In the genomic region with DNA sequence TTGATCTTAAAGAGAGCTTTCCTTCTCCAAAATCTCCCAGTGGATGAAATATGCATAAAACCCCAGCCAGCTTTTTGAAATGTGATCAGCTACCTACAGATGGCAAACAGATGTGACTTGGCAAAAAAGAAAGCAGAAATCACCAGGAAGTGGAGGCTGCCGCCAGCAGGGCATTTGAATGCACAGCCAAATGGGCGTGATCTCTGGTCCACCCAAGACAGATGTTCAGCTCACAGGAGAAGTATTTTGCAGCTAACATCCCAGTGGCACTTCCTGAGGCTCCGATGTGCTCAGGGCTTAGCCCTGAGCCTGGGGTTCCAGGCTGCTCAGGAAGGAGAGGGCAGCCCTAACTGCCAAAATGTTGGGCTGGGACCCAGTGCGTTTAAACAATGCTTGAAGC, we compare ENCODE assay signal across 9 cellular contexts.
DNase-seq lines count a peak whose midpoint lies in the region; ATAC-seq and TF ChIP-seq lines count a peak whose summit lies in the region.
"Had no signal": no experiment of that assay in that cellular context is flagged by ENCODE, and none has a peak within 500 bp of the region (broad histone marks: within the 10 kb centered on the region; RNA-seq: fewer than 3 reads in every experiment).

No MANE protein-coding gene starts in this region.

- ATAC-seq in GM19351 (IDR thresholded peaks at IDR 0.05; ENCODE audit: unreplicated experiment) (peak; percentile 39), GM21367 (IDR thresholded peaks at IDR 0.05; ENCODE audit: unreplicated experiment) (no peak), HG03442 (IDR thresholded peaks at IDR 0.05; ENCODE audit: unreplicated experiment) (no peak)
- ATAC-seq: body of pancreas had no signal

- no peak overlapping the region for H3K9ac ChIP-seq in BLaER1

- DNase-seq in RWPE1 (ENCODE audit: low spot score): no peak
- peak; percentile 93 for DNase-seq in fibroblast of the aortic adventitia (ENCODE audit: low read depth)
- DNase-seq in Ammon's horn (ENCODE audit: low spot score): no peak
- DNase-seq in 8988T: no peak
- DNase-seq: body of pancreas had no signal

- H4K20me1 ChIP-seq in BLaER1: peaks cover 58% of the 10 kb centered on the region

- CTCF ChIA-PET in RWPE1 (lab: Yijun Ruan, JAX): interaction anchor here (0.7 to 1.2 kb wide), 4 partner anchors 11 to 156 kb away, joined by 3 to 7 read pairs (median 4); no protein-coding TSS in a partner anchor

- no peaks in the 10 kb centered on the region for H3K36me3 ChIP-seq in BLaER1

- H3K27ac ChIP-seq in BLaER1 (no peak overlapping the region), RWPE1 (peak overlapping the region; percentile 33; the same call in 1 of the 2 replicates)
- H3K27ac ChIP-seq: body of pancreas had no signal

- H3K27me3 ChIP-seq in BLaER1: peaks cover 15% of the 10 kb centered on the region
- H3K27me3 ChIP-seq: body of pancreas had no signal

- H3K4me1 ChIP-seq in BLaER1: peaks cover 61% of the 10 kb centered on the region
- H3K4me1 ChIP-seq: body of pancreas had no signal

- no peaks in the 10 kb centered on the region for H3K9me3 ChIP-seq in BLaER1
- H3K9me3 ChIP-seq: body of pancreas had no signal

- POLR2A ChIA-PET in RWPE1 (lab: Yijun Ruan, JAX; ENCODE audit: low non-redundant PET): interaction anchor here (0.7 kb wide), 1 partner anchor 17 kb away, joined by 4 read pairs; no protein-coding TSS in a partner anchor

- H3K4me3 ChIP-seq in BLaER1 (no peak overlapping the region), fibroblast of the aortic adventitia (ENCODE audit: low read depth, low read length) (no peak overlapping the region)
- H3K4me3 ChIP-seq: body of pancreas had no signal

- peak overlapping the region; percentile 78 for H3K4me2 ChIP-seq in BLaER1

- peak; percentile 29; the same call in 1 of the 2 replicates for TF ChIP-seq CTCF in RWPE1 (conservative IDR thresholded peaks at IDR 0.05; ENCODE audit: low read depth)
- peak; percentile 42 for TF ChIP-seq CTCF in fibroblast of the aortic adventitia (IDR thresholded peaks at IDR 0.05; ENCODE audit: insufficient read depth, low read length)
